24 cellular contexts compared by ENCODE assay signal in the genomic region with DNA sequence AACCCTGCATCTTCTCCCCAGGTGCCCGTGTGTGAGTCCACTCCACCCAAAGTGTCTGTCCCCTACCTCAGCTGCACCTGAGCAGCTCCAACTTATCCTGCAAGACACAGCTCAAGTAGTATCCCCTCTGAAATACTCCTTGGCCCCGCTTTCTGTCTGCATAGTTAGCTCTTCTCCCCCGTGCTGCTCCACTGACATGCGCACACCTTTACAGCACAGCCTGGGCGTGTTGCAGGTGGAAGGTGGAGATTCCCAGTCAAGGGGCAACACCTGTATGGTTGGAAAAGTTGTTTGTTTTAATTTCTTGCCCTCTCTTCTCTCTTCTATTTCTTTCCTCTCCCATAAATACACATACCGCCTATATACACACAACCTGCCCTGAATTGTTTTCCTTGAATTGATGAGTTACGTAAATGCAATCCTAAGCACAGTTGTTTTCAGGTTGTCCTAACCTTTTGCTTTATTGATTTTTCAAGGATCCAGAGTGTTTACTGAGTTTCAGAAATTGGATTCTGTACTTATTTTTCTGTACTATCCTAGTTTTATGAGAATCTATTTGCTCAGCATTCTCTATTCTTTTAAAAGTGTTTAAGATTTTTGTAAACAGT. TPM values are rescaled to one million over a fixed set of nuclear protein-coding genes. Genes with fewer than 3 reads are reported as not detected.
DNase-seq lines count a peak whose midpoint lies in the region; ATAC-seq, FAIRE-seq and TF ChIP-seq lines count a peak whose summit lies in the region.
"Had no signal": no experiment of that assay in that cellular context is flagged by ENCODE, and none has a peak within 500 bp of the region (broad histone marks: within the 10 kb centered on the region; RNA-seq: fewer than 3 reads in every experiment).

No MANE protein-coding gene starts in this region.

- H3K27ac ChIP-seq in RWPE2 (ENCODE audit: poor library complexity, severe bottlenecking) (peak overlapping the region; percentile 96), keratinocyte (ENCODE audit: control insufficient read depth, insufficient read depth, low read length) (peak overlapping the region; percentile 88)
- H3K27ac ChIP-seq: C4-2B, heart left ventricle, neutrophil, Peyer's patch, thoracic aorta, uterus had no signal

- no peaks in the 10 kb centered on the region for H3K9me1 ChIP-seq in keratinocyte (ENCODE audit: control insufficient read depth, extremely low read depth, insufficient read depth, low read length)

- H3K36me3 ChIP-seq in RWPE2 (ENCODE audit: low read depth) = peaks cover 21% of the 10 kb centered on the region
- peaks cover 7 to 33% of the 10 kb centered on the region in 2 experiments for H3K36me3 ChIP-seq in keratinocyte (ENCODE audit: control insufficient read depth in 2 of 2, extremely low read depth in 1 of 2, insufficient read depth in 2 of 2, low read length in 2 of 2)
- H3K36me3 ChIP-seq: heart left ventricle, neutrophil, Peyer's patch, thoracic aorta, uterus had no signal

- no peak overlapping the region for H3K9ac ChIP-seq in keratinocyte (ENCODE audit: control insufficient read depth, extremely low read depth, insufficient read depth, low read length)

- no peaks in the 10 kb centered on the region for H3K9me3 Mint-ChIP-seq in HFFc6
- peaks cover 16% of the 10 kb centered on the region for H3K9me3 Mint-ChIP-seq in osteocyte (ENCODE audit: unreplicated experiment)

- no peak for FAIRE-seq in keratinocyte (lab: Jason Lieb, UNC)
- FAIRE-seq in frontal cortex (lab: Jason Lieb, UNC) = no peak

- H3K27me3 ChIP-seq in RWPE2 (ENCODE audit: insufficient read depth, poor library complexity, severe bottlenecking) = no peaks in the 10 kb centered on the region
- no peaks in the 10 kb centered on the region for H3K27me3 ChIP-seq in keratinocyte (ENCODE audit: control insufficient read depth, extremely low read depth, insufficient read depth, low read length)
- H3K27me3 ChIP-seq: heart left ventricle, neutrophil, Peyer's patch, uterus had no signal

- no peaks in the 10 kb centered on the region for H4K20me1 ChIP-seq in keratinocyte (ENCODE audit: control insufficient read depth, extremely low read depth, insufficient read depth, low read length)

- TF ChIP-seq CTCF in HFFc6 (IDR thresholded peaks at IDR 0.05) (no peak), RWPE2 (IDR thresholded peaks at IDR 0.05; ENCODE audit: poor library complexity, severe bottlenecking) (no peak), keratinocyte (optimal IDR thresholded peaks at IDR 0.05 in 1 of 3, IDR thresholded peaks at IDR 0.05 in 1 of 3, conservative IDR thresholded peaks at IDR 0.05 in 1 of 3; ENCODE audit: extremely low read depth in 1 of 3, insufficient read depth in 2 of 3, low read length in 3 of 3) (no peak), osteocyte (IDR thresholded peaks at IDR 0.05) (no peak)

- H3K36me3 Mint-ChIP-seq in HFFc6 (ENCODE audit: low read depth) = peaks cover 50% of the 10 kb centered on the region
- H3K36me3 Mint-ChIP-seq in osteocyte (ENCODE audit: unreplicated experiment) = peaks cover 17% of the 10 kb centered on the region

- dilution Hi-C loops in keratinocyte (cut with MboI; ENCODE audit: extremely low pct_ligation_motif_present, low sequenced_read_pairs) = no loop called here

- H3K27ac Mint-ChIP-seq in HFFc6 (peak overlapping the region; percentile 54; the same call in 1 of the 2 replicates), osteocyte (ENCODE audit: unreplicated experiment) (peak overlapping the region; percentile 0)
- H3K27ac Mint-ChIP-seq: memory B cell; stimulated activated naive CD8-positive, alpha-beta T cell treated with anti-CD3 and anti-CD28 coated beads, Interleukin-15, Interleukin-2, amounts not matched to agents 100 ng/mL and 50 ng/mL, for 24 hours; T-helper 1 cell treated with Interleukin-12 subunit alpha and Interleukin-12 subunit beta and Interleukin-4 antibody, amounts not matched to agents 30 μg/mL and 1 μg/mL, for 36 hours had no signal

- no peaks in the 10 kb centered on the region for H3K9me3 ChIP-seq in RWPE2 (ENCODE audit: severe bottlenecking)
- H3K9me3 ChIP-seq in keratinocyte (ENCODE audit: control insufficient read depth, low read depth, low read length) = no peaks in the 10 kb centered on the region
- H3K9me3 ChIP-seq: heart left ventricle, neutrophil, Peyer's patch, thoracic aorta, uterus had no signal

- H3K4me1 ChIP-seq in RWPE2 (ENCODE audit: insufficient read depth, poor library complexity, severe bottlenecking) (peaks cover 61% of the 10 kb centered on the region), keratinocyte (ENCODE audit: control insufficient read depth, extremely low read depth, insufficient read depth, low read length) (peaks cover 63% of the 10 kb centered on the region)
- H3K4me1 ChIP-seq: heart left ventricle, Peyer's patch, uterus had no signal

- no peak overlapping the region for H2AFZ ChIP-seq in keratinocyte (ENCODE audit: control insufficient read depth, low read length)

- peaks cover 80% of the 10 kb centered on the region for H3K79me2 ChIP-seq in keratinocyte (ENCODE audit: control insufficient read depth, insufficient read depth, low read length)

- ATAC-seq in RWPE2 (ENCODE audit: low read depth) (no peak), GM18861 (IDR thresholded peaks at IDR 0.05; ENCODE audit: unreplicated experiment) (no peak)
- ATAC-seq: heart left ventricle had no signal

- H3K4me2 ChIP-seq in keratinocyte (ENCODE audit: control insufficient read depth, extremely low read depth, insufficient read depth, low read depth, low read length) = peak overlapping the region; percentile 81

- H3K27me3 Mint-ChIP-seq in HFFc6 (ENCODE audit: insufficient read depth) (peaks cover 4% of the 10 kb centered on the region), osteocyte (ENCODE audit: unreplicated experiment) (no peaks in the 10 kb centered on the region)

- DNase-seq in HFFc6 (no peak), RWPE2 (ENCODE audit: low spot score) (no peak), keratinocyte (ENCODE audit: low read depth, low spot score) (no peak), osteocyte (ENCODE audit: extremely low spot score, unreplicated experiment) (no peak), frontal cortex (ENCODE audit: low spot score in 2 of 2) (no peak), NCI-H128 (lab: John Stamatoyannopoulos, UW; ENCODE audit: unreplicated experiment) (no peak)
- no peak for DNase-seq in stimulated activated CD4-positive, alpha-beta T cell treated with anti-CD3 and anti-CD28 coated beads, Interleukin-2, amount 100 ng/mL, for 48 hours
- DNase-seq: activated naive CD4-positive, alpha-beta T cell; activated T-cell treated with anti-CD3 and anti-CD28 coated beads, Interleukin-2, amount 50 U/mL, for 1 hour; heart left ventricle; KBM-7; MM.1S; NCI-H1436 treated with DMSO at 0.1 percent for 48 hours; NCI-H2171; NCI-H524 treated with DMSO at 0.1 percent for 48 hours; Peyer's patch; uterus had no signal

- H3K4me3 ChIP-seq in RWPE2 (ENCODE audit: severe bottlenecking) (no peak overlapping the region), keratinocyte (ENCODE audit: control insufficient read depth in 2 of 3, extremely low read depth in 1 of 3, insufficient read depth in 2 of 3, low read depth in 1 of 3, low read length in 3 of 3) (no peak overlapping the region)
- H3K4me3 ChIP-seq: heart left ventricle, Peyer's patch, thoracic aorta, uterus had no signal

- H3K4me1 Mint-ChIP-seq in HFFc6 (ENCODE audit: low read depth) (peaks cover 90% of the 10 kb centered on the region), osteocyte (ENCODE audit: unreplicated experiment) (peaks cover 55% of the 10 kb centered on the region)

- H3K4me3 Mint-ChIP-seq in HFFc6 = peak overlapping the region; percentile 18; the same call in 1 of the 2 replicates
- H3K4me3 Mint-ChIP-seq in osteocyte (ENCODE audit: unreplicated experiment) = no peak overlapping the region
- H3K4me3 Mint-ChIP-seq: memory B cell; stimulated activated naive CD8-positive, alpha-beta T cell treated with anti-CD3 and anti-CD28 coated beads, Interleukin-15, Interleukin-2, amounts not matched to agents 100 ng/mL and 50 ng/mL, for 24 hours; T-helper 1 cell treated with Interleukin-12 subunit alpha and Interleukin-12 subunit beta and Interleukin-4 antibody, amounts not matched to agents 30 μg/mL and 1 μg/mL, for 36 hours had no signal

RNA-seq across cellular contexts. Expression of gene MET, which starts 14.9 kb away (rescaled TPM):
- total RNA-seq in HFFc6 (2021; fragmentation: NEBNext Ultra II Directional; extraction: Animal tissue kit (Norgen Biotek cat#: 25700)) = 100 to 1,000 TPM; 101 to 149 (median 129) TPM
- 99.8 to 119 TPM (median 117 TPM) in 3 replicates for polyA plus RNA-seq in keratinocyte
- 34.1 TPM for polyA plus RNA-seq in keratinocyte (2011; ENCODE audit: low read depth)
- 24.7 and 50.5 TPM in 2 replicates for polyA plus RNA-seq in keratinocyte (2011; cell fraction: cytosol; rRNA removed)
- polyA plus RNA-seq in keratinocyte (2011; cell fraction: nucleus; rRNA removed) = 132 and 150 TPM in 2 replicates
- polyA plus RNA-seq in keratinocyte (2012; ENCODE audit: low replicate concordance) = 32.0 and 81.0 TPM in 2 replicates
- 224 to 424 TPM (median 361 TPM) in 3 replicates for polyA minus RNA-seq in keratinocyte
- 122 TPM for polyA minus RNA-seq in keratinocyte (2011; cell fraction: cytosol; rRNA and poly(A)+ RNA removed)
- 390 and 658 TPM in 2 replicates for polyA minus RNA-seq in keratinocyte (2011; cell fraction: nucleus; rRNA and poly(A)+ RNA removed)
- total RNA-seq in osteocyte (55.4 and 59.4 TPM in 2 replicates), frontal cortex (2.9 TPM)

Comparison
In these comparisons a context has a peak if more than half of its experiments do, and no peak if none do; other contexts are left out.
1. RNA of gene MET, which starts 14.9 kb away (total RNA-seq): 101 to 149 TPM in HFFc6 and 55.4 to 59.4 TPM in osteocyte; 2.9 TPM in frontal cortex (single experiment); every median in the first group is over 10 times any median in the second.